1 cellular context compared by ENCODE assay signal in genomic region chr17:57939797-57940196, GRCh38.
TF ChIP-seq lines count a peak whose summit lies in the region.

No MANE protein-coding gene starts in this region.

TF ChIP-seq in H1, 55 proteins besides CTCF, POLR2A, EP300 and RAD21:
- no peak for TF ChIP-seq TCF12 (IDR thresholded peaks at IDR 0.05; ENCODE audit: low read depth, low read length)
- TF ChIP-seq CBX5 (IDR thresholded peaks at IDR 0.05; ENCODE audit: low read depth, low read length): no peak
- no peak for TF ChIP-seq CREB1 (IDR thresholded peaks at IDR 0.05)
- no peak for TF ChIP-seq SIX5 (IDR thresholded peaks at IDR 0.05; ENCODE audit: low read depth, low read length)
- TF ChIP-seq TBP (IDR thresholded peaks at IDR 0.05; ENCODE audit: low read depth, low read length): no peak
- no peak for TF ChIP-seq RBBP5 (IDR thresholded peaks at IDR 0.05; ENCODE audit: borderline replicate concordance, low read depth, low read length)
